18 cellular contexts compared by ENCODE assay signal in genomic region chr10:131022369-131022768, GRCh38.
DNase-seq lines count a peak whose midpoint lies in the region; ATAC-seq, FAIRE-seq and TF ChIP-seq lines count a peak whose summit lies in the region.
"Had no signal": no experiment of that assay in that cellular context is flagged by ENCODE, and none has a peak within 500 bp of the region (broad histone marks: within the 10 kb centered on the region; RNA-seq: fewer than 3 reads in every experiment).

No MANE protein-coding gene starts in this region.

- H3K79me1 ChIP-seq in H1 (ENCODE audit: low read depth, low read length) (no peaks in the 10 kb centered on the region), neuronal stem cell (ENCODE audit: low read depth, low read length) (no peaks in the 10 kb centered on the region)

- no peaks in the 10 kb centered on the region for H3K23me2 ChIP-seq in H1 (ENCODE audit: low read depth, low read length)

- no peak overlapping the region for H3K56ac ChIP-seq in H1 (replicated peaks; ENCODE audit: insufficient read length, low read depth, low read length)

- H3K36me3 Mint-ChIP-seq in activated T-cell treated with anti-CD3 and anti-CD28 coated beads, Interleukin-2, amount 50 U/mL, for 24 hours (ENCODE audit: low read depth) = no peaks in the 10 kb centered on the region
- H3K36me3 Mint-ChIP-seq: CD14-positive monocyte; CD4-positive, alpha-beta memory T cell had no signal

- no peaks in the 10 kb centered on the region for H3K36me3 ChIP-seq in liver (ENCODE audit: control insufficient read depth in 4 of 4, insufficient read depth in 3 of 4, low read depth in 1 of 4, low read length in 3 of 4)
- no peaks in the 10 kb centered on the region for H3K36me3 ChIP-seq in HepG2 (replicated peaks in 1 of 2; ENCODE audit: control insufficient read depth in 1 of 2, insufficient read depth in 2 of 2, low read length in 2 of 2)
- H3K36me3 ChIP-seq in H1 (ENCODE audit: control insufficient read depth in 2 of 4, insufficient read depth in 4 of 4, low read length in 3 of 4) = no peaks in the 10 kb centered on the region
- H3K36me3 ChIP-seq in neuronal stem cell (replicated peaks in 1 of 2; ENCODE audit: control insufficient read depth in 2 of 2, insufficient read depth in 2 of 2, low read length in 2 of 2) = no peaks in the 10 kb centered on the region
- H3K36me3 ChIP-seq in prostate gland = no peaks in the 10 kb centered on the region
- H3K36me3 ChIP-seq: BLaER1 had no signal

- H3K14ac ChIP-seq in H1 (ENCODE audit: insufficient read length) (no peak overlapping the region), neuronal stem cell (ENCODE audit: low read length) (no peak overlapping the region)

- no peak overlapping the region for H3K4me3 Mint-ChIP-seq in activated T-cell treated with anti-CD3 and anti-CD28 coated beads, Interleukin-2, amount 50 U/mL, for 24 hours
- H3K4me3 Mint-ChIP-seq: CD14-positive monocyte; CD4-positive, alpha-beta memory T cell had no signal

- H3K18ac ChIP-seq in H1 (ENCODE audit: extremely low read depth, low read length) (0 out of 2 replicates have a peak overlapping the region, but pooled peaks have one; percentile 17), neuronal stem cell (ENCODE audit: low read length) (no peak overlapping the region)

- BruUV-seq in HepG2 (replicated peaks; lab: Mats Ljungman, UMichigan) = no TSS peak

- DNase-seq in HepG2 (ENCODE audit: low spot score) (no peak), H1 (ENCODE audit: low read depth in 1 of 2, low spot score in 2 of 2) (no peak), neuronal stem cell (ENCODE audit: low spot score) (no peak), prostate gland (ENCODE audit: low spot score) (no peak), NCI-H510A treated with DMSO at 0.1 percent for 48 hours (lab: John Stamatoyannopoulos, UW) (no peak)
- DNase-seq in activated T-cell treated with anti-CD3 and anti-CD28 coated beads, Interleukin-2, amount 50 U/mL, for 24 hours = no peak
- DNase-seq: 8988T; CD4-positive, alpha-beta memory T cell; DMS153; DMS79; GDM1; HCEC 1CT had no signal

- H2BK120ac ChIP-seq in H1 (replicated peaks; ENCODE audit: low read depth, low read length) (no peak overlapping the region), neuronal stem cell (ENCODE audit: low read depth, low read length) (no peak overlapping the region)

- no peak overlapping the region for H3K9ac ChIP-seq in liver (ENCODE audit: low read depth in 1 of 2, low read length in 2 of 2)
- no peak overlapping the region for H3K9ac ChIP-seq in HepG2 (ENCODE audit: insufficient read depth, low read depth, low read length)
- no peak overlapping the region for H3K9ac ChIP-seq in H1 (replicated peaks in 1 of 4; ENCODE audit: extremely low read depth in 1 of 4, low read depth in 3 of 4, low read length in 3 of 4)
- H3K9ac ChIP-seq in neuronal stem cell (ENCODE audit: low read depth, low read length, poor library complexity) = no peak overlapping the region
- H3K9ac ChIP-seq: BLaER1 had no signal

- FAIRE-seq in HepG2 (lab: Jason Lieb, UNC) (no peak), H1 (lab: Jason Lieb, UNC) (no peak)
- FAIRE-seq: GM12892, GM18507, HTR-8/SVneo had no signal

- H2BK5ac ChIP-seq in H1 (ENCODE audit: low read depth, low read length) = no peak overlapping the region
- no peak overlapping the region for H2BK5ac ChIP-seq in neuronal stem cell (ENCODE audit: low read length)

- H3K4me3 ChIP-seq in liver (ENCODE audit: low read depth in 1 of 3, low read length in 3 of 3) (no peak overlapping the region), HepG2 (replicated peaks in 1 of 3; ENCODE audit: insufficient read depth in 1 of 3, low read depth in 2 of 3, low read length in 3 of 3) (no peak overlapping the region), H1 (ENCODE audit: extremely low read depth in 1 of 4, insufficient read depth in 2 of 4, low read depth in 3 of 4, low read length in 4 of 4) (no peak overlapping the region), neuronal stem cell (ENCODE audit: low read length in 2 of 2) (peak overlapping the region in 1 of 2 donors; percentile 9), prostate gland (no peak overlapping the region)
- H3K4me3 ChIP-seq: BLaER1 had no signal

- no peak overlapping the region for H3K27ac ChIP-seq in liver (ENCODE audit: low read depth in 1 of 2, low read length in 2 of 2)
- no peak overlapping the region for H3K27ac ChIP-seq in HepG2 (ENCODE audit: extremely low read length, insufficient read depth, low read length)
- no peak overlapping the region for H3K27ac ChIP-seq in H1 (ENCODE audit: low read depth, low read length)
- H3K27ac ChIP-seq in neuronal stem cell (replicated peaks; ENCODE audit: low read length) = no peak overlapping the region
- no peak overlapping the region for H3K27ac ChIP-seq in prostate gland
- H3K27ac ChIP-seq: BLaER1 had no signal

- no peaks in the 10 kb centered on the region for H4K20me1 ChIP-seq in HepG2 (ENCODE audit: insufficient read depth, low read length)
- H4K20me1 ChIP-seq in H1 (replicated peaks in 1 of 2; ENCODE audit: control insufficient read depth in 1 of 2, insufficient read depth in 2 of 2, low read length in 2 of 2) = no peaks in the 10 kb centered on the region
- H4K20me1 ChIP-seq: BLaER1 had no signal

- TF ChIP-seq CTCF in liver (IDR thresholded peaks at IDR 0.05; ENCODE audit: low read depth, low read length, missing input control) = no peak
- no peak for TF ChIP-seq CTCF in HepG2 (CRISPR knock-in tag; IDR thresholded peaks at IDR 0.05)
- TF ChIP-seq CTCF in H1 (IDR thresholded peaks at IDR 0.05; ENCODE audit: control extremely low read depth in 1 of 3, insufficient read depth in 1 of 3, low read depth in 1 of 3, low read length in 3 of 3) = peak in 1 of 3 experiments; percentile 0; a peak in 1 of 4 replicates
- TF ChIP-seq CTCF in prostate gland (IDR thresholded peaks at IDR 0.05) = no peak

- H3K79me2 ChIP-seq in HepG2 (ENCODE audit: insufficient read depth, low read length) (no peaks in the 10 kb centered on the region), H1 (ENCODE audit: control insufficient read depth in 1 of 2, insufficient read depth in 2 of 2, low read length in 2 of 2) (no peaks in the 10 kb centered on the region)

- H2BK20ac ChIP-seq in H1 (ENCODE audit: low read length) = peak overlapping the region; percentile 83; the same call in 1 of the 2 replicates

- TF ChIP-seq EP300 in HepG2 (IDR thresholded peaks at IDR 0.05; ENCODE audit: low read depth in 2 of 2, low read length in 2 of 2) = no peak
- TF ChIP-seq EP300 in HepG2 (CRISPR knock-in tag; IDR thresholded peaks at IDR 0.05; ENCODE audit: borderline replicate concordance) = no peak
- no peak for TF ChIP-seq EP300 in H1 (IDR thresholded peaks at IDR 0.05; ENCODE audit: borderline replicate concordance in 1 of 2, low read depth in 2 of 2, low read length in 2 of 2)

- no peak overlapping the region for H4K5ac ChIP-seq in H1 (ENCODE audit: insufficient read length, low read depth, low read length)

- POLR2A ChIA-PET in HepG2 (lab: Yijun Ruan, JAX) (no interaction called here), H1 (lab: Charles Lee; ENCODE audit: partially characterized antibody) (no interaction called here)

- H4K91ac ChIP-seq in H1 (replicated peaks; ENCODE audit: insufficient read length, low read length) = peak overlapping the region; percentile 49
- H4K91ac ChIP-seq in neuronal stem cell (ENCODE audit: low read depth, low read length, poor library complexity) = no peak overlapping the region

- H3K9me3 ChIP-seq in liver (ENCODE audit: control insufficient read depth in 4 of 4, low read length in 3 of 4) = no peaks in the 10 kb centered on the region
- no peaks in the 10 kb centered on the region for H3K9me3 ChIP-seq in HepG2 (ENCODE audit: low read length)
- no peaks in the 10 kb centered on the region for H3K9me3 ChIP-seq in H1 (ENCODE audit: insufficient read depth in 2 of 2, low read depth in 1 of 2, low read length in 1 of 2)
- peaks cover 0 to 1% of the 10 kb centered on the region in 2 donors for H3K9me3 ChIP-seq in neuronal stem cell (replicated peaks in 1 of 2; ENCODE audit: control insufficient read depth in 2 of 2, insufficient read depth in 1 of 2, low read depth in 1 of 2, low read length in 2 of 2)
- no peaks in the 10 kb centered on the region for H3K9me3 ChIP-seq in prostate gland
- H3K9me3 ChIP-seq: BLaER1 had no signal

- TF ChIP-seq POLR2A in HepG2 (IDR thresholded peaks at IDR 0.05; ENCODE audit: insufficient read depth in 1 of 2, low read depth in 2 of 2, low read length in 2 of 2) = no peak
- no peak for TF ChIP-seq POLR2A in H1 (IDR thresholded peaks at IDR 0.05; ENCODE audit: control extremely low read depth in 1 of 2, low read depth in 2 of 2, low read length in 2 of 2)
- no peak for TF ChIP-seq POLR2A in prostate gland (IDR thresholded peaks at IDR 0.05)

- TF ChIP-seq RAD21 in liver (IDR thresholded peaks at IDR 0.05) (no peak), HepG2 (CRISPR knock-in tag; IDR thresholded peaks at IDR 0.05) (no peak), H1 (IDR thresholded peaks at IDR 0.05 in 1 of 2, conservative IDR thresholded peaks at IDR 0.05 in 1 of 2; ENCODE audit: low read depth in 2 of 2, low read length in 2 of 2) (no peak)

- no peaks in the 10 kb centered on the region for H3K4me1 ChIP-seq in liver (ENCODE audit: control insufficient read depth in 4 of 4, insufficient read depth in 4 of 4, low read length in 3 of 4)
- H3K4me1 ChIP-seq in HepG2 (ENCODE audit: insufficient read depth, low read length) = no peaks in the 10 kb centered on the region; the same call in 1 of the 2 replicates
- peaks cover 0 to 2% (median 0%) of the 10 kb centered on the region in 4 experiments; a peak in 1 of 7 replicates for H3K4me1 ChIP-seq in H1 (replicated peaks in 1 of 4; ENCODE audit: control insufficient read depth in 3 of 4, insufficient read depth in 4 of 4, low read length in 3 of 4)
- peaks cover 0 to 2% of the 10 kb centered on the region in 2 donors for H3K4me1 ChIP-seq in neuronal stem cell (ENCODE audit: control insufficient read depth in 2 of 2, insufficient read depth in 1 of 2, low read depth in 1 of 2, low read length in 2 of 2)
- no peaks in the 10 kb centered on the region for H3K4me1 ChIP-seq in prostate gland (replicated peaks)
- H3K4me1 ChIP-seq: BLaER1 had no signal

- no peak overlapping the region for H3K27ac Mint-ChIP-seq in activated T-cell treated with anti-CD3 and anti-CD28 coated beads, Interleukin-2, amount 50 U/mL, for 24 hours
- H3K27ac Mint-ChIP-seq: CD14-positive monocyte; CD4-positive, alpha-beta memory T cell had no signal

- H3K4me1 Mint-ChIP-seq in activated T-cell treated with anti-CD3 and anti-CD28 coated beads, Interleukin-2, amount 50 U/mL, for 24 hours (ENCODE audit: low read depth) = no peaks in the 10 kb centered on the region
- H3K4me1 Mint-ChIP-seq: CD14-positive monocyte; CD4-positive, alpha-beta memory T cell had no signal

- H2BK15ac ChIP-seq in H1 (ENCODE audit: low read length) = peak overlapping the region; percentile 95
- H2BK15ac ChIP-seq in neuronal stem cell (ENCODE audit: low read length) = no peak overlapping the region

- in situ Hi-C loops in HepG2 (cut with HindIII; ENCODE audit: extremely low pct_ligation_motif_present, low pct_unique_long_range_greater_than_20kb) = no loop called here

- no peaks in the 10 kb centered on the region for H3K27me3 ChIP-seq in liver (ENCODE audit: control insufficient read depth in 4 of 4, insufficient read depth in 4 of 4, low read length in 3 of 4)
- peaks cover 2 to 9% of the 10 kb centered on the region in 2 experiments; a peak in 1 of 5 replicates for H3K27me3 ChIP-seq in HepG2 (ENCODE audit: control insufficient read depth in 1 of 2, insufficient read depth in 2 of 2, low read length in 2 of 2)
- H3K27me3 ChIP-seq in H1 (replicated peaks in 1 of 4; ENCODE audit: control insufficient read depth in 3 of 4, extremely low read depth in 1 of 4, insufficient read depth in 3 of 4, low read length in 3 of 4) = no peaks in the 10 kb centered on the region
- H3K27me3 ChIP-seq in neuronal stem cell (ENCODE audit: control insufficient read depth in 3 of 3, insufficient read depth in 3 of 3, low read depth in 1 of 3, low read length in 3 of 3) = no peaks in the 10 kb centered on the region
- no peaks in the 10 kb centered on the region for H3K27me3 ChIP-seq in prostate gland (replicated peaks; ENCODE audit: insufficient read depth)
- H3K27me3 ChIP-seq: BLaER1 had no signal

- H4K8ac ChIP-seq in H1 (ENCODE audit: extremely low read depth, insufficient read depth, low read length) (no peak overlapping the region), neuronal stem cell (ENCODE audit: low read depth, low read length) (no peak overlapping the region)

- H3K4ac ChIP-seq in H1 (replicated peaks; ENCODE audit: insufficient read length, low read depth, low read length) = peak overlapping the region; percentile 45
- no peak overlapping the region for H3K4ac ChIP-seq in neuronal stem cell (ENCODE audit: low read length)

- no peak for ATAC-seq in HepG2

- WGBS in liver = 73% methylated on average over 10 of the region's 10 CpGs
- WGBS in HepG2 (ENCODE audit: low lambda C conversion rate) = 0% methylated on average over 5 of the region's 10 CpGs
- WGBS in H1 (ENCODE audit: extremely low coverage in 1 of 2, insufficient coverage in 1 of 2, insufficient read length in 1 of 2, insufficient replicate concordance in 2 of 2, low coverage in 1 of 2, low lambda C conversion rate in 2 of 2, missing lambda C conversion rate in 1 of 2), 2 experiments = 91% methylated on average over 10 of the region's 10 CpGs; no CpG with 5 or more reads in 1 of the 2 experiments
- no CpG with 5 or more reads among the region's 10 CpGs for WGBS in neuronal stem cell (ENCODE audit: extremely low coverage in 2 of 2, insufficient read length in 2 of 2, insufficient replicate concordance in 1 of 2), 2 donors
- 93% methylated on average over 9 of the region's 10 CpGs for WGBS in prostate gland

- no peaks in the 10 kb centered on the region for H3K27me3 Mint-ChIP-seq in activated T-cell treated with anti-CD3 and anti-CD28 coated beads, Interleukin-2, amount 50 U/mL, for 24 hours

- H2AK5ac ChIP-seq in H1 (ENCODE audit: low read depth, low read length) (0 out of 2 replicates have a peak overlapping the region, but pooled peaks have one; percentile 24), neuronal stem cell (ENCODE audit: low read depth, low read length) (no peak overlapping the region)

- intact Hi-C loops in HepG2 (cut with micrococcal nuclease; ENCODE audit: unreplicated experiment) (no loop called here), prostate gland (cut with DNase I) (no loop called here)

- CTCF ChIA-PET in HepG2 (lab: Yijun Ruan, JAX; ENCODE audit: low intra/inter-chr PET ratio, low total read pairs) = no interaction called here
- CTCF ChIA-PET in H1 (lab: Charles Lee; ENCODE audit: partially characterized antibody) = interaction anchor here (0.6 kb wide), 1 partner anchor 26 kb away, joined by 3 read pairs; no protein-coding TSS in a partner anchor

- H3K4me2 ChIP-seq in HepG2 (ENCODE audit: low read depth, low read length) (no peak overlapping the region), H1 (ENCODE audit: insufficient read depth in 1 of 2, low read depth in 2 of 2, low read length in 2 of 2) (no peak overlapping the region), neuronal stem cell (ENCODE audit: insufficient read depth, low read length, poor library complexity, severe bottlenecking) (no peak overlapping the region)
- H3K4me2 ChIP-seq: BLaER1 had no signal

- no peaks in the 10 kb centered on the region for H3K9me3 Mint-ChIP-seq in activated T-cell treated with anti-CD3 and anti-CD28 coated beads, Interleukin-2, amount 50 U/mL, for 24 hours
- H3K9me3 Mint-ChIP-seq: CD14-positive monocyte had no signal

- H2AFZ ChIP-seq in HepG2 (ENCODE audit: low read length) = no peak overlapping the region
- H2AFZ ChIP-seq in H1 (ENCODE audit: low read length) = no peak overlapping the region
- no peak overlapping the region for H2AFZ ChIP-seq in neuronal stem cell (ENCODE audit: low read length)

- H2BK12ac ChIP-seq in H1 (ENCODE audit: low read depth, low read length) = peak overlapping the region; percentile 77; the same call in 1 of the 2 replicates
- peak overlapping the region; percentile 12 for H2BK12ac ChIP-seq in neuronal stem cell (ENCODE audit: low read length)

- no peak overlapping the region for H3K23ac ChIP-seq in H1 (ENCODE audit: insufficient read length)
- H3K23ac ChIP-seq in neuronal stem cell (ENCODE audit: low read depth, low read length, poor library complexity) = no peak overlapping the region
